30 cellular contexts compared by ENCODE assay signal in the genomic region with DNA sequence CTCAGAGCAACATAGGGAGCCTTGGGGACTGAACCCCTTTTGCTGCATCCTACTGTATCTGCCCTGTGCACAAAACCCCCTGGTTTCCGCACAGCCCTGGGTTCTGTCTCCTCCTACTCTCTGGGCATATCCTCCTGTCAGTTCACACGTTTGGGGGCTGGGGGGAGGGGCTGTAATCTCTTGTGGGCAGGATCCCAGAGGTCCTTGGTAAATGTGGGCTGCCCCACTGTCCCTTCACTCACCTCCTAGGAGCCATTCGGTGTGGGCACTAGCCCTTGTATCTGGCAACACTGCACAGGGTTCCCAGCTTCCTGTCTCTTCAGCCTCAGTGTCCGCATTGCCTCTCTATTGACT.
"Had no signal": no experiment of that assay in that cellular context is flagged by ENCODE, and none has a peak within 500 bp of the region (broad histone marks: within the 10 kb centered on the region; RNA-seq: fewer than 3 reads in every experiment).

No MANE protein-coding gene starts in this region.

- ATAC-seq: activated CD4-positive, CD25-positive, alpha-beta regulatory T cell treated with anti-CD3 and anti-CD28 coated beads, Interleukin-2, amount 50 U/mL, for 24 hours; activated naive CD8-positive, alpha-beta T cell treated with anti-CD3 and anti-CD28 coated beads, Interleukin-2, amount 50 U/mL, for 24 hours; pancreas; psoas muscle; stimulated activated memory B cell treated with anti-CD40 and anti-IgM and Interleukin-4, amounts not matched to agents 10 μg/mL and 1 μg/mL and 100 μg/mL, for 72 hours; stimulated activated naive CD8-positive, alpha-beta T cell treated with anti-CD3 and anti-CD28 coated beads, Interleukin-15, amount 100 ng/mL, for 72 hours; upper lobe of right lung had no signal

- DNase-seq: activated CD4-positive, alpha-beta memory T cell treated with anti-CD3 and anti-CD28 coated beads for 36 hours; activated CD4-positive, alpha-beta T cell treated with anti-CD3 and anti-CD28 coated beads for 48 hours; activated CD8-positive, alpha-beta memory T cell treated with anti-CD3 and anti-CD28 coated beads, Interleukin-2, amount 50 U/mL, for 4 hours; activated gamma-delta T cell; activated naive CD4-positive, alpha-beta T cell treated with anti-CD3 and anti-CD28 coated beads, Interleukin-2, amount 50 U/mL, for 16 hours; activated naive CD8-positive, alpha-beta T cell treated with anti-CD3 and anti-CD28 coated beads, Interleukin-2, amount 50 U/mL, for 24 hours; activated T-cell treated with anti-CD3 and anti-CD28 coated beads, Interleukin-2, amount 50 U/mL, for 1 hour; central memory CD4-positive, alpha-beta T cell; esophagus squamous epithelium; foreskin melanocyte; mammary epithelial cell; naive B cell; stimulated activated CD4-positive, alpha-beta T cell treated with anti-CD3 and anti-CD28 coated beads, Interleukin-1b, Interleukin-23, amount 100 ng/mL, for 48 hours; stimulated activated CD4-positive, alpha-beta T cell treated with anti-CD3 and anti-CD28 coated beads, Interleukin-4, amount 100 ng/mL, for 4 hours; stimulated activated CD8-positive, alpha-beta memory T cell treated with anti-CD3 and anti-CD28 coated beads, Interleukin-4, amount 100 ng/mL, for 48 hours; stimulated activated naive CD8-positive, alpha-beta T cell treated with anti-CD3 and anti-CD28 coated beads, Interleukin-15, amount 100 ng/mL, for 72 hours; T-helper 1 cell; thyroid gland; upper lobe of right lung had no signal

- H3K4me3 ChIP-seq: breast epithelium, esophagus squamous epithelium, pancreas, psoas muscle, smooth muscle cell, thyroid gland, upper lobe of right lung had no signal

- H3K27ac ChIP-seq: breast epithelium, esophagus squamous epithelium, pancreas, psoas muscle, thyroid gland, upper lobe of right lung had no signal

- H3K9me3 ChIP-seq: esophagus squamous epithelium, pancreas, psoas muscle, thyroid gland, upper lobe of right lung had no signal

- FAIRE-seq: islet of Langerhans, pancreas had no signal

- H3K4me2 ChIP-seq: smooth muscle cell had no signal

- H3K27me3 ChIP-seq: breast epithelium, esophagus squamous epithelium, pancreas, thyroid gland had no signal

- H3K27me3 Mint-ChIP-seq: activated naive CD8-positive, alpha-beta T cell treated with anti-CD3 and anti-CD28 coated beads, Interleukin-2, amount 50 U/mL, for 24 hours; stimulated activated memory B cell treated with anti-CD40 and anti-IgM and Interleukin-4, amounts not matched to agents 10 μg/mL and 1 μg/mL and 100 μg/mL, for 72 hours; stimulated activated naive CD8-positive, alpha-beta T cell treated with anti-CD3 and anti-CD28 coated beads, Interleukin-15, amount 100 ng/mL, for 72 hours had no signal

- H3K4me1 ChIP-seq: breast epithelium, esophagus squamous epithelium, pancreas, psoas muscle, thyroid gland, upper lobe of right lung had no signal

- H3K27ac Mint-ChIP-seq: activated CD4-positive, alpha-beta memory T cell treated with anti-CD3 and anti-CD28 coated beads for 36 hours; activated naive CD8-positive, alpha-beta T cell treated with anti-CD3 and anti-CD28 coated beads, Interleukin-2, amount 50 U/mL, for 24 hours; activated T-helper 1 cell treated with anti-CD3 and anti-CD28 coated beads, Interleukin-12 subunit alpha, Interleukin-12 subunit beta, Interleukin-2, Interleukin-4 antibody, amounts not matched to agents 30 ng/mL and 10 ng/mL and 1 ng/mL, durations not matched to agents 14 hours and 24 hours and 36 hours; mesothelial cell of epicardium; naive B cell; stimulated activated memory B cell treated with anti-CD40 and anti-IgM and Interleukin-4, amounts not matched to agents 10 μg/mL and 1 μg/mL and 100 μg/mL, for 72 hours; stimulated activated naive CD8-positive, alpha-beta T cell treated with anti-CD3 and anti-CD28 coated beads, Interleukin-15, amount 100 ng/mL, for 72 hours; T-helper 2 cell treated with Interferon-gamma antibody and Interleukin-4, amounts not matched to agents 5 μg/mL and 100 μg/mL, for 36 hours had no signal

- H3K4me1 Mint-ChIP-seq: activated naive CD8-positive, alpha-beta T cell treated with anti-CD3 and anti-CD28 coated beads, Interleukin-2, amount 50 U/mL, for 24 hours; stimulated activated memory B cell treated with anti-CD40 and anti-IgM and Interleukin-4, amounts not matched to agents 10 μg/mL and 1 μg/mL and 100 μg/mL, for 72 hours had no signal

- H3K9me3 Mint-ChIP-seq: activated CD4-positive, alpha-beta memory T cell treated with anti-CD3 and anti-CD28 coated beads for 36 hours; activated T-helper 1 cell treated with anti-CD3 and anti-CD28 coated beads, Interleukin-12 subunit alpha, Interleukin-12 subunit beta, Interleukin-2, Interleukin-4 antibody, amounts not matched to agents 30 ng/mL and 10 ng/mL and 1 ng/mL, durations not matched to agents 14 hours and 24 hours and 36 hours; T-helper 2 cell treated with Interferon-gamma antibody and Interleukin-4, amounts not matched to agents 5 μg/mL and 100 μg/mL, for 36 hours had no signal

- H3K36me3 Mint-ChIP-seq: activated CD4-positive, alpha-beta memory T cell treated with anti-CD3 and anti-CD28 coated beads for 36 hours; naive B cell; stimulated activated memory B cell treated with anti-CD40 and anti-IgM and Interleukin-4, amounts not matched to agents 10 μg/mL and 1 μg/mL and 100 μg/mL, for 72 hours had no signal

- H3K36me3 ChIP-seq: breast epithelium, esophagus squamous epithelium, pancreas, thyroid gland, upper lobe of right lung had no signal

- H3K4me3 Mint-ChIP-seq: activated CD4-positive, alpha-beta memory T cell treated with anti-CD3 and anti-CD28 coated beads for 36 hours; activated naive CD8-positive, alpha-beta T cell treated with anti-CD3 and anti-CD28 coated beads, Interleukin-2, amount 50 U/mL, for 24 hours; activated T-helper 1 cell treated with anti-CD3 and anti-CD28 coated beads, Interleukin-12 subunit alpha, Interleukin-12 subunit beta, Interleukin-2, Interleukin-4 antibody, amounts not matched to agents 30 ng/mL and 10 ng/mL and 1 ng/mL, durations not matched to agents 14 hours and 24 hours and 36 hours; mesothelial cell of epicardium; nephron progenitor cell; stimulated activated memory B cell treated with anti-CD40 and anti-IgM and Interleukin-4, amounts not matched to agents 10 μg/mL and 1 μg/mL and 100 μg/mL, for 72 hours; stimulated activated naive CD8-positive, alpha-beta T cell treated with anti-CD3 and anti-CD28 coated beads, Interleukin-15, amount 100 ng/mL, for 72 hours; T-helper 2 cell treated with Interferon-gamma antibody and Interleukin-4, amounts not matched to agents 5 μg/mL and 100 μg/mL, for 36 hours had no signal
